ENCODE assay signal across 19 cellular contexts in genomic region chr15:76431936-76432335, GRCh38.
DNase-seq lines count a peak whose midpoint lies in the region; ATAC-seq and TF ChIP-seq lines count a peak whose summit lies in the region.
"Had no signal": no experiment of that assay in that cellular context is flagged by ENCODE, and none has a peak within 500 bp of the region (broad histone marks: within the 10 kb centered on the region; RNA-seq: fewer than 3 reads in every experiment).

No MANE protein-coding gene starts in this region.

- H3K4me3 ChIP-seq in H7 (ENCODE audit: insufficient read depth, low read depth, low read length), result no peak overlapping the region
- H3K4me3 ChIP-seq in mesenchymal stem cell (ENCODE audit: insufficient read depth in 1 of 2, low read depth in 1 of 2, low read length in 2 of 2), result no peak overlapping the region
- no peak overlapping the region for H3K4me3 ChIP-seq in Peyer's patch
- H3K4me3 ChIP-seq: body of pancreas, esophagus squamous epithelium, psoas muscle, SJCRH30 had no signal

- no peaks in the 10 kb centered on the region for H3K36me3 ChIP-seq in H7 (replicated peaks; ENCODE audit: control insufficient read depth, insufficient read depth, low read length)
- peaks cover 2 to 4% of the 10 kb centered on the region in 2 experiments for H3K36me3 ChIP-seq in mesenchymal stem cell (ENCODE audit: control insufficient read depth in 1 of 2, insufficient read depth in 2 of 2, low read depth in 1 of 2, low read length in 2 of 2)
- peaks cover 0 to 8% (median 0%) of the 10 kb centered on the region in 3 donors for H3K36me3 ChIP-seq in Peyer's patch
- H3K36me3 ChIP-seq: SJCRH30 had no signal

- H3K18ac ChIP-seq in mesenchymal stem cell (ENCODE audit: low read depth in 1 of 2, low read length in 2 of 2), result no peak overlapping the region

- DNase-seq in 8988T (peak; percentile 21), H7 (peak; percentile 7), mesenchymal stem cell (peak; percentile 20), Peyer's patch (no peak), cerebellar cortex (ENCODE audit: low spot score) (no peak)
- DNase-seq in activated CD4-positive, alpha-beta T cell treated with anti-CD3 and anti-CD28 coated beads, Interleukin-2, amount 50 U/mL, for 1 hour, result no peak
- DNase-seq: activated CD4-positive, alpha-beta T cell treated with anti-CD3 and anti-CD28 coated beads, Interleukin-2, amount 10 ng/mL, durations not matched to agents 24 days and 14 days; activated naive CD4-positive, alpha-beta T cell treated with anti-CD3 and anti-CD28 coated beads for 36 hours; esophagus squamous epithelium; hippocampal formation; naive B cell; NCI-H146; NCI-H446 treated with DMSO at 0.1 percent for 48 hours; psoas muscle; SJCRH30; T-helper 9 cell had no signal

- H3K36me3 Mint-ChIP-seq in brain, result peaks cover 56% of the 10 kb centered on the region

- WGBS in mesenchymal stem cell, result 39% methylated on average over 4 of the region's 4 CpGs

- peaks cover 6 to 17% (median 13%) of the 10 kb centered on the region in 5 experiments for H3K9me3 Mint-ChIP-seq in brain

- H2BK120ac ChIP-seq in mesenchymal stem cell (ENCODE audit: low read depth, low read length), result no peak overlapping the region

- H3K9ac ChIP-seq in mesenchymal stem cell (ENCODE audit: low read length), result no peak overlapping the region

- no peak overlapping the region for H2AK5ac ChIP-seq in mesenchymal stem cell (ENCODE audit: low read length, severe bottlenecking)

- H2BK5ac ChIP-seq in mesenchymal stem cell (ENCODE audit: low read depth, low read length, poor library complexity, severe bottlenecking), result no peak overlapping the region

- no peak overlapping the region for H2AFZ ChIP-seq in mesenchymal stem cell (ENCODE audit: low read depth, low read length)

- H3K4me1 ChIP-seq in mesenchymal stem cell (ENCODE audit: control insufficient read depth, insufficient read depth, low read depth, low read length) (peaks cover 4% of the 10 kb centered on the region), Peyer's patch (no peaks in the 10 kb centered on the region)
- H3K4me1 ChIP-seq: esophagus squamous epithelium, SJCRH30 had no signal

- H3K9me3 ChIP-seq in mesenchymal stem cell (ENCODE audit: control insufficient read depth, low read length), result peaks cover 5% of the 10 kb centered on the region
- H3K9me3 ChIP-seq in Peyer's patch, result no peaks in the 10 kb centered on the region
- H3K9me3 ChIP-seq: body of pancreas, esophagus squamous epithelium, psoas muscle, SJCRH30 had no signal

- H2BK15ac ChIP-seq in mesenchymal stem cell (ENCODE audit: low read depth, poor library complexity, severe bottlenecking), result no peak overlapping the region

- H3K27me3 ChIP-seq in H7 (ENCODE audit: control insufficient read depth, insufficient read depth, low read length) (no peaks in the 10 kb centered on the region), mesenchymal stem cell (ENCODE audit: control insufficient read depth in 1 of 2, insufficient read depth in 1 of 2, low read length in 2 of 2) (no peaks in the 10 kb centered on the region), Peyer's patch (no peaks in the 10 kb centered on the region)
- H3K27me3 ChIP-seq: body of pancreas, esophagus squamous epithelium, SJCRH30 had no signal

- peaks cover 2% of the 10 kb centered on the region for H3K27me3 Mint-ChIP-seq in brain
- H3K27me3 Mint-ChIP-seq: activated CD4-positive, alpha-beta T cell treated with anti-CD3 and anti-CD28 coated beads, Interleukin-2, amount 10 ng/mL, durations not matched to agents 24 days and 14 days; naive B cell had no signal

- H3K4ac ChIP-seq in mesenchymal stem cell (ENCODE audit: low read depth in 1 of 2, low read length in 2 of 2), result no peak overlapping the region

- no peak for ATAC-seq in HG03469 (IDR thresholded peaks at IDR 0.05; ENCODE audit: unreplicated experiment)
- ATAC-seq: psoas muscle had no signal

- H4K91ac ChIP-seq in mesenchymal stem cell (ENCODE audit: low read length), result no peak overlapping the region

- H4K8ac ChIP-seq in mesenchymal stem cell (ENCODE audit: low read length), result no peak overlapping the region

- no peak for TF ChIP-seq POLR2A in Peyer's patch (IDR thresholded peaks at IDR 0.05)

- peak overlapping the region; percentile 37 for H3K27ac ChIP-seq in mesenchymal stem cell (ENCODE audit: low read length, poor library complexity, severe bottlenecking)
- no peak overlapping the region for H3K27ac ChIP-seq in Peyer's patch
- H3K27ac ChIP-seq: esophagus squamous epithelium, psoas muscle, SJCRH30 had no signal

- peak overlapping the region in 1 of 2 experiments; percentile 55 for H3K14ac ChIP-seq in mesenchymal stem cell (ENCODE audit: low read length in 2 of 2)

- H3K23ac ChIP-seq in mesenchymal stem cell (ENCODE audit: low read length in 2 of 2), result no peak overlapping the region

- peaks cover 1% of the 10 kb centered on the region for H3K79me1 ChIP-seq in mesenchymal stem cell (replicated peaks; ENCODE audit: low read length, poor library complexity, severe bottlenecking)

- H3K4me3 Mint-ChIP-seq in brain, result peak overlapping the region in 1 of 5 experiments; percentile 2
- H3K4me3 Mint-ChIP-seq: activated CD4-positive, alpha-beta T cell treated with anti-CD3 and anti-CD28 coated beads, Interleukin-2, amount 10 ng/mL, durations not matched to agents 24 days and 14 days; activated naive CD4-positive, alpha-beta T cell treated with anti-CD3 and anti-CD28 coated beads for 36 hours; naive B cell had no signal

- H3K27ac Mint-ChIP-seq in brain, result peak overlapping the region in 3 of 5 experiments; percentile 7 to 62 (median 27)
- H3K27ac Mint-ChIP-seq: activated CD4-positive, alpha-beta T cell treated with anti-CD3 and anti-CD28 coated beads, Interleukin-2, amount 10 ng/mL, durations not matched to agents 24 days and 14 days; activated naive CD4-positive, alpha-beta T cell treated with anti-CD3 and anti-CD28 coated beads for 36 hours had no signal

- no peak for TF ChIP-seq CTCF in brain (conservative IDR thresholded peaks at IDR 0.05)
- no peak for TF ChIP-seq CTCF in Peyer's patch (IDR thresholded peaks at IDR 0.05)

- H3K4me1 Mint-ChIP-seq in brain, result peaks cover 10% of the 10 kb centered on the region
- H3K4me1 Mint-ChIP-seq: activated CD4-positive, alpha-beta T cell treated with anti-CD3 and anti-CD28 coated beads, Interleukin-2, amount 10 ng/mL, durations not matched to agents 24 days and 14 days; naive B cell had no signal

- H3K4me2 ChIP-seq in mesenchymal stem cell (ENCODE audit: low read length, poor library complexity, severe bottlenecking), result no peak overlapping the region

- H2BK12ac ChIP-seq in mesenchymal stem cell (ENCODE audit: low read length in 2 of 2), result no peak overlapping the region

Comparison
In these comparisons a context has a peak if more than half of its experiments do, and no peak if none do; other contexts are left out.
1. DNase-seq: peak in 8988T (single experiment), H7 (single experiment) and mesenchymal stem cell (single experiment); none in Peyer's patch (0 of 3), cerebellar cortex (single experiment) and activated CD4-positive, alpha-beta T cell treated with anti-CD3 and anti-CD28 coated beads, Interleukin-2, amount 50 U/mL, for 1 hour (single experiment).